In the genomic region with DNA sequence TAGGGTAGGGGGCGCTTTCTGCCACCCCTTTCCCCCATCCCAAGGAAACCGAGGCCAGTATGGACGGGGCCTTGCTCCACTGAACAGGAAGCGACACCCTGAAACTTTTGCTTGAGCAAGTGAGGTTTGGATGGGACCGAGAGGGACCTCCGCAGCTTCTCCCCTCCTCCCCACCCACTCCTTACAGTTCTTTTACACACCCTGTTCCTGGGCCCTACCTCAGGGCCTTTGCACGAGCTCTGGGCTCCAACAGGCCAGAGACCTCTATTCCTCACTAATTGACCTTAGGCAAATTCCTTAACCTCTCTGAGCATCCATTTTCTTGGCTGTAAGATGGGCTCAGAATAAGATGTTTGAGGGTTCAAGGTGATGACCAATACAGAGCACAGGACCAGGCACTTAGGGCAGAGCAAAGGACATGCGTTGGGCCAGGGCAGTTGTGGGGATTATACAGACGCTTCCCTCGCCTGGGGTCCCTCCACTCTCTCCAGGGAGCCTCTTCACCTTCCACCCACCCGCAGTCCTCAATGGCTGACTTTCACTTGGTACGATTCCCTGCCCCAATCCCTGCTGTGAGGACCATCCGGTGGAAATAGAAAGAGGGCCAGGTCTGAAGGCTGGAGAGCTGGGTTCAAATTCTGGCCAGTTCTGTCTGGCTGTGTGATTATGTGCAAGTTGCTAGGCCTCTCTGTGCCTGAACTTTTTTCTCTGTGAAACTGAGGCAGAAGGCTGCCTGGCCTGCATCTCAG, we compare ENCODE assay signal across 1 cellular context.
TF ChIP-seq lines count a peak whose summit lies in the region.

No MANE protein-coding gene starts in this region.

TF ChIP-seq in IMR-90, 13 proteins besides CTCF, POLR2A, EP300 and RAD21 (continued from another document):
- TF ChIP-seq USF2 (IDR thresholded peaks at IDR 0.05; ENCODE audit: low read depth, low read length): no peak
